In genomic region chr9:79912641-79913040, GRCh38 we compare ENCODE assay signal across 18 cellular contexts.
DNase-seq lines count a peak whose midpoint lies in the region; ATAC-seq and TF ChIP-seq lines count a peak whose summit lies in the region.
"Had no signal": no experiment of that assay in that cellular context is flagged by ENCODE, and none has a peak within 500 bp of the region (broad histone marks: within the 10 kb centered on the region; RNA-seq: fewer than 3 reads in every experiment).

No MANE protein-coding gene starts in this region.

- TF ChIP-seq CTCF in choroid plexus epithelial cell (conservative IDR thresholded peaks at IDR 0.05; ENCODE audit: low read depth, low read length), result no peak

- ATAC-seq in GM19328 (IDR thresholded peaks at IDR 0.05; ENCODE audit: unreplicated experiment), result no peak
- ATAC-seq: GM12878, PC-3 had no signal

- DNase-seq in LHCN-M2 (ENCODE audit: low read depth) (peak; percentile 19), choroid plexus epithelial cell (ENCODE audit: low read depth) (peak; percentile 34), iris pigment epithelial cell (ENCODE audit: low read depth) (peak; percentile 9), NCI-H1092 (lab: John Stamatoyannopoulos, UW) (no peak), RKO (ENCODE audit: low spot score) (no peak)
- DNase-seq in activated T-cell treated with anti-CD3 and anti-CD28 coated beads, Interleukin-2, amount 50 U/mL, for 1 hour, result no peak
- DNase-seq: Caco-2; CD4-positive, alpha-beta T cell; GF-D8; NCI-H1048; NCI-H1436 treated with DMSO at 0.1 percent for 48 hours; NCI-H2029; NCI-H345; NCI-H524 treated with DMSO at 0.1 percent for 48 hours; PC-3; SJCRH30 had no signal

- H3K4me3 ChIP-seq in choroid plexus epithelial cell (ENCODE audit: low read depth, low read length), result no peak overlapping the region
- H3K4me3 ChIP-seq: GM12878, SJCRH30 had no signal

Comparison
In these comparisons a context has a peak if more than half of its experiments do, and no peak if none do; other contexts are left out.
1. DNase-seq: peak in LHCN-M2 (single experiment), choroid plexus epithelial cell (single experiment) and iris pigment epithelial cell (single experiment); none in NCI-H1092 (single experiment), activated T-cell treated with anti-CD3 and anti-CD28 coated beads, Interleukin-2, amount 50 U/mL, for 1 hour (single experiment) and RKO (single experiment).